In the genomic region with DNA sequence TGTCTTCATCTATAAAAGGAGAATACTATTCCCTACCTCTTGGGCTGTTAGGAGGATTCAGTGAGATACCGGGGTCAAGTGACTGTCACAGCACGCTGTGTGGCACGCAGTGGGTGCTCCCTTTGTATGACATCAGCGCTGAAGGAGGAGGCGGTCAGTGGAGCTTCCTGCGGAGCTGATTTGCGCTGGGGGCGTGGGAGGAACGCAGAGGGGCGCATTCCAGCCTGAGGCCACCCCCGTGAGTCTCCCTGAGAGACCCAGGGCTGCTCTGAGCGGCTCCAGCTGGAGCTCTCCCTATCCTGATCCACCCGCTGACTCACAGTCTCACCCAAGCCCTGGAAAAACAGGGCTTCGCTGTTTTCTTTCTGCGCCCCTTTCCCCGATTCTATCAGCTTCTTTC, we compare ENCODE assay signal across 12 cellular contexts. TPM values are rescaled to one million over a fixed set of nuclear protein-coding genes. Genes with fewer than 3 reads are reported as not detected.
DNase-seq lines count a peak whose midpoint lies in the region; ATAC-seq and TF ChIP-seq lines count a peak whose summit lies in the region.
"Had no signal": no experiment of that assay in that cellular context is flagged by ENCODE, and none has a peak within 500 bp of the region (broad histone marks: within the 10 kb centered on the region; RNA-seq: fewer than 3 reads in every experiment).

No MANE protein-coding gene starts in this region.

- no peaks in the 10 kb centered on the region for H4K20me1 ChIP-seq in fibroblast of lung (ENCODE audit: control insufficient read depth, extremely low read depth, insufficient read depth, low read length)

- H3K9ac ChIP-seq in fibroblast of lung (ENCODE audit: insufficient read depth, low read length), result no peak overlapping the region

- no peak overlapping the region for H2AFZ ChIP-seq in fibroblast of lung (ENCODE audit: low read length)

- no peaks in the 10 kb centered on the region for H3K36me3 ChIP-seq in fibroblast of lung (ENCODE audit: control insufficient read depth, insufficient read depth, low read length)

- no peaks in the 10 kb centered on the region for H3K9me3 ChIP-seq in fibroblast of lung (ENCODE audit: control insufficient read depth, insufficient read depth, low read depth, low read length)

- CTCF ChIA-PET in HEK293T (lab: Yijun Ruan, JAX), result no interaction called here

- H3K79me2 ChIP-seq in fibroblast of lung (ENCODE audit: control insufficient read depth, insufficient read depth, low read length), result no peaks in the 10 kb centered on the region

- ATAC-seq in GM21381 (IDR thresholded peaks at IDR 0.05; ENCODE audit: unreplicated experiment), result no peak
- ATAC-seq in GM21390 (IDR thresholded peaks at IDR 0.05; ENCODE audit: unreplicated experiment), result no peak
- ATAC-seq: activated CD8-positive, alpha-beta memory T cell treated with anti-CD3 and anti-CD28 coated beads, Interleukin-2, amount 10 ng/mL, durations not matched to agents 7 days and 5 days; stimulated activated naive B cell treated with anti-CD40 and anti-IgM and Interleukin-4, amounts not matched to agents 10 μg/mL and 1 μg/mL and 100 μg/mL, for 72 hours had no signal

- peaks cover 2% of the 10 kb centered on the region for H3K27me3 ChIP-seq in fibroblast of lung (ENCODE audit: control insufficient read depth, insufficient read depth, low read length)

- H3K4me3 ChIP-seq in fibroblast of lung (replicated peaks in 1 of 4; ENCODE audit: control extremely low read depth in 1 of 4, insufficient read depth in 1 of 4, low read depth in 3 of 4, low read length in 4 of 4), result no peak overlapping the region

- intact Hi-C loops in posterior vena cava (cut with DNase I), result no loop called here

- POLR2A ChIA-PET in HEK293T (lab: Yijun Ruan, JAX), result no interaction called here

- H3K27ac ChIP-seq in fibroblast of lung (ENCODE audit: insufficient read depth, low read length), result no peak overlapping the region

- no peak overlapping the region for H3K4me2 ChIP-seq in fibroblast of lung (ENCODE audit: extremely low read depth, insufficient read depth, low read length)

- peak; percentile 37 for DNase-seq in AG08396 (ENCODE audit: low spot score)
- peak; percentile 24 to 34 for DNase-seq in fibroblast of lung (ENCODE audit: low read depth in 2 of 2)
- peak; percentile 80 for DNase-seq in left kidney (ENCODE audit: low read depth, low spot score)
- DNase-seq in posterior vena cava (ENCODE audit: low spot score), result peak; percentile 86
- no peak for DNase-seq in NCI-H2029 (lab: John Stamatoyannopoulos, UW)
- no peak for DNase-seq in HEK293T (ENCODE audit: extremely low spot score)
- DNase-seq: activated CD8-positive, alpha-beta memory T cell treated with anti-CD3 and anti-CD28 coated beads, Interleukin-2, amount 10 ng/mL, durations not matched to agents 7 days and 5 days; activated naive CD4-positive, alpha-beta T cell treated with anti-CD3 and anti-CD28 coated beads, Interleukin-2, amount 50 U/mL, for 16 hours; NCI-H1092 treated with DMSO at 0.1 percent for 48 hours; stimulated activated naive B cell treated with anti-CD40 and anti-IgM and Interleukin-4, amounts not matched to agents 10 μg/mL and 1 μg/mL and 100 μg/mL, for 72 hours had no signal

- peaks cover 2% of the 10 kb centered on the region for H3K4me1 ChIP-seq in fibroblast of lung (ENCODE audit: control insufficient read depth, extremely low read depth, insufficient read depth, low read length)

- TF ChIP-seq CTCF in fibroblast of lung (conservative IDR thresholded peaks at IDR 0.05 in 1 of 2, IDR thresholded peaks at IDR 0.05 in 1 of 2; ENCODE audit: low read depth in 1 of 2, low read length in 2 of 2), result no peak

TF ChIP-seq in HEK293T, 16 proteins besides CTCF, POLR2A, EP300 and RAD21:
- no peak for TF ChIP-seq SUZ12 (IDR thresholded peaks at IDR 0.05)
- TF ChIP-seq CTBP1 (IDR thresholded peaks at IDR 0.05; ENCODE audit: borderline replicate concordance), result no peak
- no peak for TF ChIP-seq L3MBTL2 (conservative IDR thresholded peaks at IDR 0.05)
- no peak for TF ChIP-seq SP1 (IDR thresholded peaks at IDR 0.05)
- TF ChIP-seq FOXK2 (IDR thresholded peaks at IDR 0.05), result no peak
- no peak for TF ChIP-seq HDGF (IDR thresholded peaks at IDR 0.05; ENCODE audit: borderline replicate concordance)
- no peak for TF ChIP-seq ELF4 (IDR thresholded peaks at IDR 0.05)
- TF ChIP-seq FOXM1 (IDR thresholded peaks at IDR 0.05; ENCODE audit: borderline replicate concordance), result no peak
- no peak for TF ChIP-seq ZNF384 (IDR thresholded peaks at IDR 0.05)
- no peak for TF ChIP-seq NFRKB (IDR thresholded peaks at IDR 0.05)
- TF ChIP-seq, protein P1, sequence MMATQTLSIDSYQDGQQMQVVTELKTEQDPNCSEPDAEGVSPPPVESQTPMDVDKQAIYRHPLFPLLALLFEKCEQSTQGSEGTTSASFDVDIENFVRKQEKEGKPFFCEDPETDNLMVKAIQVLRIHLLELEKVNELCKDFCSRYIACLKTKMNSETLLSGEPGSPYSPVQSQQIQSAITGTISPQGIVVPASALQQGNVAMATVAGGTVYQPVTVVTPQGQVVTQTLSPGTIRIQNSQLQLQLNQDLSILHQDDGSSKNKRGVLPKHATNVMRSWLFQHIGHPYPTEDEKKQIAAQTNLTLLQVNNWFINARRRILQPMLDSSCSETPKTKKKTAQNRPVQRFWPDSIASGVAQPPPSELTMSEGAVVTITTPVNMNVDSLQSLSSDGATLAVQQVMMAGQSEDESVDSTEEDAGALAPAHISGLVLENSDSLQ (IDR thresholded peaks at IDR 0.05), result no peak
- TF ChIP-seq FOXA1 (IDR thresholded peaks at IDR 0.05), result no peak
- TF ChIP-seq LEF1 (IDR thresholded peaks at IDR 0.05; ENCODE audit: borderline replicate concordance), result no peak
- TF ChIP-seq BHLHE40 (IDR thresholded peaks at IDR 0.05; ENCODE audit: borderline replicate concordance), result no peak
- TF ChIP-seq TARDBP (IDR thresholded peaks at IDR 0.05), result no peak
- TF ChIP-seq ARNT (IDR thresholded peaks at IDR 0.05), result no peak

RNA-seq across cellular contexts. Expression of a gene that starts 24.3 kb away (rescaled TPM):
- total RNA-seq in fibroblast of lung (2.6 and 6.1 TPM in 2 replicates), posterior vena cava (10 to 100 TPM; 32.9 to 38.6 TPM)
- polyA plus RNA-seq in fibroblast of lung, result 5.0 and 5.5 TPM in 2 replicates
- 6.6 and 6.8 TPM in 2 replicates for polyA plus RNA-seq in fibroblast of lung (2012)
- polyA minus RNA-seq in fibroblast of lung (ENCODE audit: low replicate concordance), result 8.7 and 9.3 TPM in 2 replicates

Comparison
In these comparisons a context has a peak if more than half of its experiments do, and no peak if none do; other contexts are left out.
1. DNase-seq: peak in AG08396 (single experiment), fibroblast of lung (2 of 2), left kidney (single experiment) and posterior vena cava (single experiment); none in NCI-H2029 (single experiment) and HEK293T (single experiment).